Comparison of ENCODE assay signal across 1 cellular context in the genomic region with DNA sequence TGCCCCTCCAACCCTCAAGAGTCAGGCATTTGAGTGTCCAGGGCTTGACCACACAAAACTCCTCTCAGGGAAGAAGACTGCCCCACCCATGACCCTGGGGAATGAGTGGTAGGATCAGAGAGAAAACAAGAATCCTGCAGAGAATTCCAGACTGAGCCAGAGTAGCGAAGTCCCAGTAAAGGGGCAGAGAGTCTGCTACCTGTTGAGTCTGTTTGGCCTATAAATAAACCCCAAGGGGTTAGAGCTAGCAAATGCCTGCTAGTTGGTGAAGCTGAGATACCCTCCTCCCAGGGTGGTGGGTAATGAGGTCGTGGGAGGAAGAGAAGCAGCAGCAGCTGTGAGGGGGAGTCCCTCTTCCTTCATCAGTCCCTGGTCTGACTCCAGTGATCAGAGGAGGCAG.
TF ChIP-seq lines count a peak whose summit lies in the region.

No MANE protein-coding gene starts in this region.

TF ChIP-seq in H1, 55 proteins besides CTCF, POLR2A, EP300 and RAD21:
- no peak for TF ChIP-seq CHD1 (IDR thresholded peaks at IDR 0.05; ENCODE audit: low read depth, low read length)
- TF ChIP-seq SIX5 (IDR thresholded peaks at IDR 0.05; ENCODE audit: low read depth, low read length): no peak
- TF ChIP-seq, protein P1, sequence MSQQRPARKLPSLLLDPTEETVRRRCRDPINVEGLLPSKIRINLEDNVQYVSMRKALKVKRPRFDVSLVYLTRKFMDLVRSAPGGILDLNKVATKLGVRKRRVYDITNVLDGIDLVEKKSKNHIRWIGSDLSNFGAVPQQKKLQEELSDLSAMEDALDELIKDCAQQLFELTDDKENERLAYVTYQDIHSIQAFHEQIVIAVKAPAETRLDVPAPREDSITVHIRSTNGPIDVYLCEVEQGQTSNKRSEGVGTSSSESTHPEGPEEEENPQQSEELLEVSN (IDR thresholded peaks at IDR 0.05): no peak
- TF ChIP-seq NANOG (IDR thresholded peaks at IDR 0.05; ENCODE audit: insufficient read depth, low read depth, low read length, poor library complexity, severe bottlenecking): no peak
- TF ChIP-seq BCL11A (IDR thresholded peaks at IDR 0.05; ENCODE audit: low read depth in 2 of 2, low read length in 2 of 2): no peak
- TF ChIP-seq CBX5 (IDR thresholded peaks at IDR 0.05; ENCODE audit: low read depth, low read length): no peak
- no peak for TF ChIP-seq SRF (IDR thresholded peaks at IDR 0.05; ENCODE audit: low read depth, low read length)
- no peak for TF ChIP-seq SIRT6 (IDR thresholded peaks at IDR 0.05; ENCODE audit: low read length)
- TF ChIP-seq TCF12 (IDR thresholded peaks at IDR 0.05; ENCODE audit: low read depth, low read length): no peak
- no peak for TF ChIP-seq SAP30 (IDR thresholded peaks at IDR 0.05; ENCODE audit: insufficient read depth, insufficient replicate concordance, low read length)
- no peak for TF ChIP-seq ASH2L (IDR thresholded peaks at IDR 0.05; ENCODE audit: low read length)
